Comparison of ENCODE assay signal across 13 cellular contexts in the genomic region with DNA sequence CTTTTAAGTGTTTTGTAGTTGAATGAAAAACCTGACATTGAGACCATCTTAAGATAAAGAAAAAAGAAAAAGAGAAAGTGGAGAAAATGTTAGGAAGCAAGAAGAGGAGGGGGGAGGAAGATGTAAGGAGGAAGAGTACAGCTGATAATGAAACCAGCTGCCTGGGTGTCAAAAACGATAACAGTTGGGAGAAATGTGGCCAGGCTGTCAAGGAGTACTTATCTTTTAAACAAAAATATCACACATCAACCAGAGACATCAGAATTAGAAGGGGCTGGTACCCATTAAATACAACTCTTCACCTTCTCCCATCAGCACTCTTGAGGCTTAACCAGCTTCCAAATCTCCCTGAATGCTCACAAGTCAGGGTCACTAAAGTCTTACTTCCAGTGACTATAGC. TPM values are rescaled to one million over a fixed set of nuclear protein-coding genes. Genes with fewer than 3 reads are reported as not detected.
DNase-seq lines count a peak whose midpoint lies in the region; TF ChIP-seq lines count a peak whose summit lies in the region.
"Had no signal": no experiment of that assay in that cellular context is flagged by ENCODE, and none has a peak within 500 bp of the region (broad histone marks: within the 10 kb centered on the region; RNA-seq: fewer than 3 reads in every experiment).

No MANE protein-coding gene starts in this region.

- H3K27me3 Mint-ChIP-seq in activated naive CD4-positive, alpha-beta T cell treated with anti-CD3 and anti-CD28 coated beads, Interleukin-2, amount 10 ng/mL, durations not matched to agents 7 days and 5 days: no peaks in the 10 kb centered on the region
- no peaks in the 10 kb centered on the region for H3K27me3 Mint-ChIP-seq in T-helper 2 cell treated with Interferon-gamma antibody and Interleukin-4, amounts not matched to agents 5 μg/mL and 100 μg/mL, for 36 hours (ENCODE audit: low read depth)

- no peak for TF ChIP-seq CTCF in dorsolateral prefrontal cortex (IDR thresholded peaks at IDR 0.05 in 54 of 56, conservative IDR thresholded peaks at IDR 0.05 in 2 of 56; ENCODE audit: low read depth in 1 of 56, partially characterized antibody in 56 of 56)

- no peaks in the 10 kb centered on the region for H3K27me3 ChIP-seq in dorsolateral prefrontal cortex

- intact Hi-C loops in dorsolateral prefrontal cortex (cut with DNase I): loop anchor here (2.0 to 10.0 kb wide), 2 partner anchors 97 kb away; a partner anchor contains a TSS

- peak overlapping the region; percentile 11 for H3K27ac Mint-ChIP-seq in activated naive CD4-positive, alpha-beta T cell treated with anti-CD3 and anti-CD28 coated beads, Interleukin-2, amount 10 ng/mL, durations not matched to agents 7 days and 5 days
- peak overlapping the region; percentile 67 for H3K27ac Mint-ChIP-seq in T-helper 2 cell treated with Interferon-gamma antibody and Interleukin-4, amounts not matched to agents 5 μg/mL and 100 μg/mL, for 36 hours

- peak overlapping the region in 2 of 59 donors; percentile 5 to 31 for H3K4me3 ChIP-seq in dorsolateral prefrontal cortex
- H3K4me3 ChIP-seq: HAP-1 had no signal

- peak overlapping the region in 58 of 59 donors; percentile 44 to 100 (median 99) for H3K27ac ChIP-seq in dorsolateral prefrontal cortex
- peak overlapping the region; percentile 87 for H3K27ac ChIP-seq in substantia nigra (ENCODE audit: low read depth, low read length, poor library complexity, severe bottlenecking)

- H3K4me3 Mint-ChIP-seq in activated naive CD4-positive, alpha-beta T cell treated with anti-CD3 and anti-CD28 coated beads, Interleukin-2, amount 10 ng/mL, durations not matched to agents 7 days and 5 days: no peak overlapping the region
- peak overlapping the region; percentile 72 for H3K4me3 Mint-ChIP-seq in T-helper 2 cell treated with Interferon-gamma antibody and Interleukin-4, amounts not matched to agents 5 μg/mL and 100 μg/mL, for 36 hours

- no peak for DNase-seq in activated naive CD4-positive, alpha-beta T cell treated with anti-CD3 and anti-CD28 coated beads, Interleukin-2, amount 10 ng/mL, durations not matched to agents 7 days and 5 days
- no peak for DNase-seq in activated naive CD4-positive, alpha-beta T cell treated with Interleukin-2 at 50 U/mL for 16 hours
- no peak for DNase-seq in T-helper 2 cell treated with Interferon-gamma antibody and Interleukin-4, amounts not matched to agents 5 μg/mL and 100 μg/mL, for 36 hours (ENCODE audit: low spot score)
- DNase-seq in dorsolateral prefrontal cortex (no peak), substantia nigra (lab: John Stamatoyannopoulos, UW) (no peak), mucosa of gallbladder (ENCODE audit: low spot score) (no peak), RKO (ENCODE audit: low spot score) (no peak), C1 segment of cervical spinal cord (lab: John Stamatoyannopoulos, UW) (no peak)
- DNase-seq: DMS79 treated with DMSO at 0.1 percent for 48 hours; effector CD4-positive, alpha-beta T cell; NCI-H1436; NCI-H774 had no signal

- H3K9me3 Mint-ChIP-seq in activated naive CD4-positive, alpha-beta T cell treated with anti-CD3 and anti-CD28 coated beads, Interleukin-2, amount 10 ng/mL, durations not matched to agents 7 days and 5 days: no peaks in the 10 kb centered on the region
- H3K9me3 Mint-ChIP-seq in T-helper 2 cell treated with Interferon-gamma antibody and Interleukin-4, amounts not matched to agents 5 μg/mL and 100 μg/mL, for 36 hours: no peaks in the 10 kb centered on the region

- H3K4me1 Mint-ChIP-seq in activated naive CD4-positive, alpha-beta T cell treated with anti-CD3 and anti-CD28 coated beads, Interleukin-2, amount 10 ng/mL, durations not matched to agents 7 days and 5 days: peaks cover 60% of the 10 kb centered on the region
- H3K4me1 Mint-ChIP-seq in T-helper 2 cell treated with Interferon-gamma antibody and Interleukin-4, amounts not matched to agents 5 μg/mL and 100 μg/mL, for 36 hours (ENCODE audit: low read depth): peaks cover 49% of the 10 kb centered on the region

- H3K36me3 Mint-ChIP-seq in activated naive CD4-positive, alpha-beta T cell treated with anti-CD3 and anti-CD28 coated beads, Interleukin-2, amount 10 ng/mL, durations not matched to agents 7 days and 5 days: peaks cover 12% of the 10 kb centered on the region
- H3K36me3 Mint-ChIP-seq in T-helper 2 cell treated with Interferon-gamma antibody and Interleukin-4, amounts not matched to agents 5 μg/mL and 100 μg/mL, for 36 hours (ENCODE audit: low read depth): no peaks in the 10 kb centered on the region

- CTCF ChIA-PET in activated naive CD4-positive, alpha-beta T cell treated with anti-CD3 and anti-CD28 coated beads, Interleukin-2, amount 10 ng/mL, durations not matched to agents 7 days and 5 days (lab: Charles Lee): interaction anchor here (0.5 to 1.0 kb wide), 4 partner anchors 9 to 196 kb away, joined by 3 to 6 read pairs (median 4); a partner anchor contains a TSS

RNA-seq across cellular contexts. Expression of a gene that starts 4.5 kb away (rescaled TPM):
- total RNA-seq in dorsolateral prefrontal cortex: 100 to 1,000 TPM in 69 of 120 experiments, 10 to 100 TPM in 51; 65.0 to 180 (median 103) TPM
- 56.1 TPM for total RNA-seq in mucosa of gallbladder

RNA-seq across cellular contexts. Expression of a gene that starts 26.4 kb away (rescaled TPM):
- total RNA-seq in dorsolateral prefrontal cortex (10 to 100 TPM; 43.1 to 97.4 (median 70.1) TPM), mucosa of gallbladder (64.0 TPM)
